ENCODE assay signal across 10 cellular contexts in the genomic region with DNA sequence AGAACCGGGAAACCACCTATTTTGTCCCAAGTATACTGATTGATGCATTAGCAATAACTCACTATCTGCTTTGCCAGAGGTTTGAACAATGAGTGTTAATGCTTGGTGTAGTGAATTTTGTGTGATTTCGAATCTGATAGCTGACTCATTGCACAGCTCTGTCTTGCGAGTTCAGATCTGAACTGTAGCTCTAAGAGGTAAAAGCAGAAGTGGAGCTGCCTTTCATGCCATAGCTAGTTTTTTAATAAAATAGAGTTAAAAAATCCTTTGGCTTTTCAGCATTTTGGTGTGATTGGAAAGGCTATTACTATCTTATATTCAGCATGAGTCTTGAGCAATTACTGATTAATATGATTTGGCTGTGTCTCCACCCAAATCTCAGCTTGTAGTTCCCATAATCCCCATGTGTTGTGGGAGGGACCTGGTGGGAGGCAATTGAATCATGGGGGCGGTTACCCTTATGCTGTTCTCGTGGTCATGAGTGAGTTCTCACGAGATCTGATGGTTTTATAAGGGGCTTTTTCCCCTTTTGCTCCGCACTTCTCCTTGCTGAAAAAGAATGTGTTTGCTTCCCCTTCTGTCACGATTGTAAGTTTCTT. TPM values are rescaled to one million over a fixed set of nuclear protein-coding genes. Genes with fewer than 3 reads are reported as not detected.
DNase-seq lines count a peak whose midpoint lies in the region; ATAC-seq and TF ChIP-seq lines count a peak whose summit lies in the region.
"Had no signal": no experiment of that assay in that cellular context is flagged by ENCODE, and none has a peak within 500 bp of the region (broad histone marks: within the 10 kb centered on the region; RNA-seq: fewer than 3 reads in every experiment).

No MANE protein-coding gene starts in this region.

- H3K4me3 ChIP-seq in Caco-2 (ENCODE audit: low read depth, low read length) = no peak overlapping the region
- no peak overlapping the region for H3K4me3 ChIP-seq in foreskin fibroblast (ENCODE audit: low read depth in 1 of 2, low read length in 2 of 2)
- H3K4me3 ChIP-seq: lung, upper lobe of left lung had no signal

- H3K36me3 ChIP-seq in Caco-2 (ENCODE audit: control insufficient read depth, insufficient read depth, low read length) = no peaks in the 10 kb centered on the region

- no peaks in the 10 kb centered on the region for H3K27me3 ChIP-seq in Caco-2 (replicated peaks; ENCODE audit: control insufficient read depth, insufficient read depth, low read length)
- H3K27me3 ChIP-seq: upper lobe of left lung had no signal

- BruUV-seq in Caco-2 (replicated peaks; lab: Mats Ljungman, UMichigan) = no TSS peak

- peak overlapping the region in 1 of 2 donors; percentile 31 for H3K4me3 Mint-ChIP-seq in CD14-positive monocyte
- no peak overlapping the region for H3K4me3 Mint-ChIP-seq in chondrocyte (ENCODE audit: unreplicated experiment)
- H3K4me3 Mint-ChIP-seq in Caco-2 (ENCODE audit: unreplicated experiment) = no peak overlapping the region

- intact Hi-C loops in CD14-positive monocyte (cut with micrococcal nuclease) = loop anchor here in 1 of 2 donors (5.0 to 10.0 kb wide), 2 partner anchors 38 to 265 kb away; partner anchors contain the start of gene WTAP
- intact Hi-C loops in Caco-2 (cut with micrococcal nuclease; ENCODE audit: unreplicated experiment) = no loop called here

- no peak for DNase-seq in CD14-positive monocyte (ENCODE audit: low spot score)
- no peak for DNase-seq in chondrocyte (ENCODE audit: low spot score)
- no peak for DNase-seq in Caco-2
- DNase-seq in dedifferentiated amniotic fluid mesenchymal stem cell (ENCODE audit: extremely low spot score) = no peak
- no peak for DNase-seq in foreskin fibroblast
- no peak for DNase-seq in HCEC 1CT

- ATAC-seq in GM21381 (IDR thresholded peaks at IDR 0.05; ENCODE audit: unreplicated experiment) (peak; percentile 79), HG03521 (IDR thresholded peaks at IDR 0.05; ENCODE audit: unreplicated experiment) (peak; percentile 89)

- POLR2A ChIA-PET in Caco-2 (lab: Charles Lee) = no interaction called here

- H3K27ac Mint-ChIP-seq in CD14-positive monocyte (peak overlapping the region; percentile 68 to 89 (median 79)), chondrocyte (ENCODE audit: unreplicated experiment) (peak overlapping the region; percentile 27), Caco-2 (ENCODE audit: unreplicated experiment) (no peak overlapping the region)

- peaks cover 51 to 52% of the 10 kb centered on the region in 2 donors for H3K36me3 Mint-ChIP-seq in CD14-positive monocyte
- H3K36me3 Mint-ChIP-seq in chondrocyte (ENCODE audit: low read depth) = peaks cover 18% of the 10 kb centered on the region
- H3K36me3 Mint-ChIP-seq in Caco-2 (ENCODE audit: insufficient read depth, unreplicated experiment) = peaks cover 14% of the 10 kb centered on the region

- CTCF ChIA-PET in Caco-2 (lab: Charles Lee) = no interaction called here

- peaks cover 2 to 9% (median 4%) of the 10 kb centered on the region in 7 donors for H3K9me3 Mint-ChIP-seq in CD14-positive monocyte
- H3K9me3 Mint-ChIP-seq in chondrocyte (ENCODE audit: low read depth) = peaks cover 7% of the 10 kb centered on the region
- peaks cover 8% of the 10 kb centered on the region for H3K9me3 Mint-ChIP-seq in Caco-2 (ENCODE audit: unreplicated experiment)

- H3K27me3 Mint-ChIP-seq in CD14-positive monocyte (ENCODE audit: low read depth in 3 of 3) (peaks cover 2 to 7% (median 6%) of the 10 kb centered on the region in 3 donors), chondrocyte (ENCODE audit: low read depth) (no peaks in the 10 kb centered on the region), Caco-2 (ENCODE audit: insufficient read depth, unreplicated experiment) (no peaks in the 10 kb centered on the region)

- H3K4me1 ChIP-seq in Caco-2 = no peaks in the 10 kb centered on the region

- no peaks in the 10 kb centered on the region for H3K9me3 ChIP-seq in Caco-2
- H3K9me3 ChIP-seq: upper lobe of left lung had no signal

- TF ChIP-seq CTCF in CD14-positive monocyte (IDR thresholded peaks at IDR 0.05) (no peak), chondrocyte (IDR thresholded peaks at IDR 0.05) (no peak), Caco-2 (IDR thresholded peaks at IDR 0.05; ENCODE audit: insufficient read depth in 1 of 2, low read depth in 1 of 2, low read length in 1 of 2, severe bottlenecking in 1 of 2, unreplicated experiment in 1 of 2) (no peak), foreskin fibroblast (IDR thresholded peaks at IDR 0.05; ENCODE audit: low read depth, low read length) (no peak)

- H3K4me1 Mint-ChIP-seq in CD14-positive monocyte (peaks cover 61% of the 10 kb centered on the region), chondrocyte (ENCODE audit: low read depth) (peaks cover 84% of the 10 kb centered on the region), Caco-2 (ENCODE audit: low read depth, unreplicated experiment) (peaks cover 13% of the 10 kb centered on the region)

RNA-seq across cellular contexts. Expression of gene IGF2R, which starts 21.1 kb away (rescaled TPM):
- 1 to 10 TPM; 6.9 to 8.2 TPM for polyA plus RNA-seq in CD14-positive monocyte
- total RNA-seq in chondrocyte = 205 to 247 TPM (median 242 TPM) in 3 replicates
- total RNA-seq in Caco-2 (2022) = 91.1 and 92.2 TPM in 2 replicates
